ENCODE assay signal across 3 cellular contexts in the genomic region with DNA sequence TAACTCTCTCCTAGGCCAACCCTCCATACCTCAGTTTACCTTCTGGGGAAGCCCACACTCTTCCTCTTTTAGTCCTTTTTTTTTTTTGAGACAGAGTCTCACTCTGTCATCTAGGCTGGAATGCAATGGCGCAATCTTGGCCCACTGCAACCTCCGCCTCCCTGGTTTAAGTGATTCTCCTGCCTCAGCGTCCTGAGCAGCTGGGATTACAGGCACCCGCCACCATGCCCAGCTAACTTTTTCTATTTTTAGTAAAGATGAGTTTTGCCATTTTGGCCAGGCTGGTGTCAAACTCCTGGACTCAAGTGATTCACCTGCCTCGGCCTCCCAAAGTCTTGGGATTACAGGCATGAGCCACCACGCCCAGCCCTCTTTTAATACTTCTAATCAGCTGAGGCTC. TPM values are rescaled to one million over a fixed set of nuclear protein-coding genes. Genes with fewer than 3 reads are reported as not detected.
"Had no signal": no experiment of that assay in that cellular context is flagged by ENCODE, and none has a peak within 500 bp of the region (broad histone marks: within the 10 kb centered on the region; RNA-seq: fewer than 3 reads in every experiment).

No MANE protein-coding gene starts in this region.

RNA-seq across cellular contexts. Expression of gene PKNOX2, which starts 58.6 kb away (rescaled TPM):
- total RNA-seq: HT-29, M059J, SJSA1 had no signal
